ENCODE assay signal across 19 cellular contexts in genomic region chr21:44456915-44457736, GRCh38. TPM values are rescaled to one million over a fixed set of nuclear protein-coding genes. Genes with fewer than 3 reads are reported as not detected.
DNase-seq lines count a peak whose midpoint lies in the region; ATAC-seq and TF ChIP-seq lines count a peak whose summit lies in the region.
"Had no signal": no experiment of that assay in that cellular context is flagged by ENCODE, and none has a peak within 500 bp of the region (broad histone marks: within the 10 kb centered on the region; RNA-seq: fewer than 3 reads in every experiment).

No MANE protein-coding gene starts in this region.

- peaks cover 3% of the 10 kb centered on the region for H3K4me1 Mint-ChIP-seq in activated T-helper 2 cell treated with anti-CD3 and anti-CD28 coated beads, Interferon-gamma antibody, Interleukin-2, Interleukin-4, amounts not matched to agents 10 μg/mL and 5 μg/mL and 100 μg/mL, durations not matched to agents 14 hours and 24 hours and 36 hours (ENCODE audit: low read depth)
- H3K4me1 Mint-ChIP-seq in naive B cell, result peaks cover 0 to 11% (median 6%) of the 10 kb centered on the region in 3 donors

- H3K27ac Mint-ChIP-seq in activated T-helper 2 cell treated with anti-CD3 and anti-CD28 coated beads, Interferon-gamma antibody, Interleukin-2, Interleukin-4, amounts not matched to agents 10 μg/mL and 5 μg/mL and 100 μg/mL, durations not matched to agents 14 hours and 24 hours and 36 hours, result no peak overlapping the region
- H3K27ac Mint-ChIP-seq in naive B cell, result no peak overlapping the region

- H3K27me3 ChIP-seq in left ventricle myocardium inferior (ENCODE audit: low read depth) (no peaks in the 10 kb centered on the region), upper lobe of right lung (no peaks in the 10 kb centered on the region), A673 (replicated peaks; ENCODE audit: insufficient read depth, low read depth, low read length, poor library complexity) (peaks cover 17% of the 10 kb centered on the region)
- H3K27me3 ChIP-seq: adrenal gland, ovary had no signal

- ATAC-seq in naive B cell (ENCODE audit: low read depth in 2 of 2), result no peak
- no peak for ATAC-seq in upper lobe of right lung
- ATAC-seq: HCT116, left lung had no signal

- H3K27me3 Mint-ChIP-seq in activated T-helper 2 cell treated with anti-CD3 and anti-CD28 coated beads, Interferon-gamma antibody, Interleukin-2, Interleukin-4, amounts not matched to agents 10 μg/mL and 5 μg/mL and 100 μg/mL, durations not matched to agents 14 hours and 24 hours and 36 hours (ENCODE audit: low read depth), result peaks cover 8% of the 10 kb centered on the region
- H3K27me3 Mint-ChIP-seq in naive B cell, result no peaks in the 10 kb centered on the region

- TF ChIP-seq CTCF in left ventricle myocardium inferior (IDR thresholded peaks at IDR 0.05; ENCODE audit: borderline replicate concordance) (no peak), upper lobe of right lung (IDR thresholded peaks at IDR 0.05) (no peak), A673 (conservative IDR thresholded peaks at IDR 0.05; ENCODE audit: low read depth, low read length) (no peak)

- H3K4me1 ChIP-seq in left ventricle myocardium inferior, result peaks cover 17% of the 10 kb centered on the region
- peaks cover 6% of the 10 kb centered on the region for H3K4me1 ChIP-seq in upper lobe of right lung
- no peaks in the 10 kb centered on the region for H3K4me1 ChIP-seq in A673 (ENCODE audit: insufficient read depth, low read length, poor library complexity, severe bottlenecking)

- intact Hi-C loops in left ventricle myocardium inferior (cut with micrococcal nuclease), result no loop called here
- intact Hi-C loops in cardiac septum (cut with DNase I), result loop anchor here (5.0 kb wide), 1 partner anchor 120 kb away; the partner anchor contains the start of gene CFAP410
- intact Hi-C loops in activated T-helper 2 cell treated with anti-CD3 and anti-CD28 coated beads, Interferon-gamma antibody, Interleukin-2, Interleukin-4, amounts not matched to agents 10 μg/mL and 5 μg/mL and 100 μg/mL, durations not matched to agents 14 hours and 24 hours and 36 hours (cut with micrococcal nuclease), result no loop called here
- intact Hi-C loops in upper lobe of right lung (cut with DNase I), result no loop called here
- intact Hi-C loops in A673 (cut with micrococcal nuclease; ENCODE audit: unreplicated experiment), result loop anchor here (10.0 kb wide), 1 partner anchor 102 kb away; the partner anchor contains the start of gene TRPM2

- H3K27ac ChIP-seq in left ventricle myocardium inferior (replicated peaks) (no peak overlapping the region), upper lobe of right lung (no peak overlapping the region), A673 (ENCODE audit: low read depth, low read length, poor library complexity, severe bottlenecking) (no peak overlapping the region)
- H3K27ac ChIP-seq: adrenal gland, left lung, ovary had no signal

- POLR2A ChIA-PET in A673 (lab: Charles Lee; ENCODE audit: low non-redundant PET), result no interaction called here

- H3K36me3 Mint-ChIP-seq in activated T-helper 2 cell treated with anti-CD3 and anti-CD28 coated beads, Interferon-gamma antibody, Interleukin-2, Interleukin-4, amounts not matched to agents 10 μg/mL and 5 μg/mL and 100 μg/mL, durations not matched to agents 14 hours and 24 hours and 36 hours (ENCODE audit: low read depth), result no peaks in the 10 kb centered on the region
- no peaks in the 10 kb centered on the region for H3K36me3 Mint-ChIP-seq in naive B cell

- peak overlapping the region; percentile 75 for H3K4me3 Mint-ChIP-seq in activated T-helper 2 cell treated with anti-CD3 and anti-CD28 coated beads, Interferon-gamma antibody, Interleukin-2, Interleukin-4, amounts not matched to agents 10 μg/mL and 5 μg/mL and 100 μg/mL, durations not matched to agents 14 hours and 24 hours and 36 hours (ENCODE audit: low read depth)
- peak overlapping the region; percentile 15 to 78 (median 58) for H3K4me3 Mint-ChIP-seq in naive B cell

- H3K9me3 ChIP-seq in left ventricle myocardium inferior (replicated peaks) (peaks cover 19% of the 10 kb centered on the region), upper lobe of right lung (no peaks in the 10 kb centered on the region), A673 (ENCODE audit: low read depth, low read length, poor library complexity, severe bottlenecking) (peaks cover 6% of the 10 kb centered on the region)
- H3K9me3 ChIP-seq: adrenal gland, ovary had no signal

- H3K4me3 ChIP-seq in left ventricle myocardium inferior (peak overlapping the region; percentile 2), upper lobe of right lung (no peak overlapping the region), A673 (ENCODE audit: low read depth, low read length, poor library complexity, severe bottlenecking) (no peak overlapping the region)
- H3K4me3 ChIP-seq: ovary had no signal

- BruUV-seq in A673 (replicated peaks; lab: Mats Ljungman, UMichigan), result no TSS peak

- peaks cover 24% of the 10 kb centered on the region for H3K9me3 Mint-ChIP-seq in activated T-helper 2 cell treated with anti-CD3 and anti-CD28 coated beads, Interferon-gamma antibody, Interleukin-2, Interleukin-4, amounts not matched to agents 10 μg/mL and 5 μg/mL and 100 μg/mL, durations not matched to agents 14 hours and 24 hours and 36 hours
- peaks cover 0 to 18% (median 5%) of the 10 kb centered on the region in 7 donors for H3K9me3 Mint-ChIP-seq in naive B cell

- CTCF ChIA-PET in A673 (lab: Charles Lee), result no interaction called here

- DNase-seq in left ventricle myocardium inferior (no peak), cardiac septum (ENCODE audit: low spot score) (no peak), naive B cell (no peak), upper lobe of right lung (peak; percentile 64), hepatic stellate cell (ENCODE audit: low spot score) (no peak), A673 (ENCODE audit: low spot score) (no peak)
- DNase-seq in activated T-helper 2 cell treated with anti-CD3 and anti-CD28 coated beads, Interferon-gamma antibody, Interleukin-2, Interleukin-4, amounts not matched to agents 10 μg/mL and 5 μg/mL and 100 μg/mL, durations not matched to agents 14 hours and 24 hours and 36 hours (ENCODE audit: low spot score), result no peak
- no peak for DNase-seq in stimulated activated CD8-positive, alpha-beta memory T cell treated with anti-CD3 and anti-CD28 coated beads, Interleukin-4, amount 100 ng/mL, for 48 hours
- DNase-seq: activated CD8-positive, alpha-beta memory T cell treated with anti-CD3 and anti-CD28 coated beads for 24 hours; DMS79; hippocampal formation; NCI-H146; NCI-H510A treated with DMSO at 0.1 percent for 48 hours; T1000 had no signal

- H3K36me3 ChIP-seq in left ventricle myocardium inferior (no peaks in the 10 kb centered on the region), upper lobe of right lung (no peaks in the 10 kb centered on the region), A673 (ENCODE audit: insufficient read depth, low read length, poor library complexity, severe bottlenecking) (no peaks in the 10 kb centered on the region)
- H3K36me3 ChIP-seq: adrenal gland, left lung, ovary had no signal

RNA-seq across cellular contexts. Expression of gene LRRC3, which starts 1.8 kb away (rescaled TPM):
- total RNA-seq in left ventricle myocardium inferior, result 1.8 TPM
- 2.9 TPM for total RNA-seq in cardiac septum
- total RNA-seq in activated T-helper 2 cell treated with anti-CD3 and anti-CD28 coated beads, Interferon-gamma antibody, Interleukin-2, Interleukin-4, amounts not matched to agents 10 μg/mL and 5 μg/mL and 100 μg/mL, durations not matched to agents 14 hours and 24 hours and 36 hours, result 2.2 and 2.3 TPM in 2 replicates
- 1 to 10 TPM in 1 of 6 donors, under 1 TPM in 5; 0.12 to 2.0 (median 0.64) TPM for polyA plus RNA-seq in naive B cell (ENCODE audit: low read depth in 6 of 6)
- total RNA-seq in upper lobe of right lung, result 3.6 TPM
- total RNA-seq in A673 (2021), result 1.5 and 3.1 TPM in 2 replicates
- total RNA-seq: LHCN-M2 had no signal

Comparison
In these comparisons a context has a peak if more than half of its experiments do, and no peak if none do; other contexts are left out.
1. intact Hi-C loops: an anchor here in cardiac septum (5.0 kb wide) and A673 (10.0 kb wide); none called in left ventricle myocardium inferior, activated T-helper 2 cell treated with anti-CD3 and anti-CD28 coated beads, Interferon-gamma antibody, Interleukin-2, Interleukin-4, amounts not matched to agents 10 μg/mL and 5 μg/mL and 100 μg/mL, durations not matched to agents 14 hours and 24 hours and 36 hours and upper lobe of right lung.